Comparison of ENCODE assay signal across 16 cellular contexts in the genomic region with DNA sequence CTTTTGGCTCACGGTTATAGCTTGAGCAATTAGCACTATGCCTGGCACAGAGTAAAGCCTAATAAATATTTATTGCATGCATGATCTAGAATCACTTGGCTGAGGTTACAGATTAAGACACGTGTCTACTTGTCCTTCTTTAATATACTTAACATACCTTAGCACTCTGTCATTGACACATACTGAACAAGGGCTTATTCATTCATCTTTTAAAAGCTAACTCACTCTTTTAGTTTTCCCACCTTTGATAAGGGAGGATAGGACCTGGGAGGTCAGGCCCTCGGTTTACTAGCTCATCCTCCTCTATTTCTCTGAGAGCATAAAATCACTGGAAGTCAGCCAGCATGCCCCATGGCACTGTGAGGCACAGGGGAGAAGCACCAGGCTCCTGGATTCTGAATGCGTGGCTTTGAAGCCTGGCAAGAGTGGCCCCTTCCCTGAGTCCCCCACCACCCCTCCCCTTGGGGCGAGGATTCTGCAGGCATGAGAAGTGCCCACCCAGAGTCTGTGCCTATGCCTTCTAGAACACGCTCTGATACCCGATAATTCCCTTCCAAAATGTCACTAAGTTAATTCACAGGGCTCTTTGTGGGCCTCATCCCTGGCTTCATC. TPM values are rescaled to one million over a fixed set of nuclear protein-coding genes. Genes with fewer than 3 reads are reported as not detected.
DNase-seq lines count a peak whose midpoint lies in the region; ATAC-seq and TF ChIP-seq lines count a peak whose summit lies in the region.
"Had no signal": no experiment of that assay in that cellular context is flagged by ENCODE, and none has a peak within 500 bp of the region (broad histone marks: within the 10 kb centered on the region; RNA-seq: fewer than 3 reads in every experiment).

No MANE protein-coding gene starts in this region.

- H3K27me3 ChIP-seq in spleen (replicated peaks in 1 of 7) = no peaks in the 10 kb centered on the region
- H3K27me3 ChIP-seq: brain microvascular endothelial cell, sigmoid colon, suprapubic skin had no signal

- peaks cover 5 to 27% (median 18%) of the 10 kb centered on the region in 6 donors for H3K4me1 ChIP-seq in spleen

- no peak for TF ChIP-seq POLR2A in spleen (IDR thresholded peaks at IDR 0.05)

- no peaks in the 10 kb centered on the region for H3K36me3 ChIP-seq in spleen
- H3K36me3 ChIP-seq: brain microvascular endothelial cell, sigmoid colon, suprapubic skin had no signal

- ATAC-seq in WTC11 = no peak
- ATAC-seq in natural killer cell = no peak
- ATAC-seq: Right ventricle myocardium inferior had no signal

- H3K27ac Mint-ChIP-seq in WTC11 (no peak overlapping the region), glutamatergic neuron (ENCODE audit: unreplicated experiment) (peak overlapping the region; percentile 8), natural killer cell (peak overlapping the region in 1 of 2 donors; percentile 90)
- H3K27ac Mint-ChIP-seq: activated CD4-positive, alpha-beta memory T cell treated with anti-CD3 and anti-CD28 coated beads, Interleukin-2, amount 10 ng/mL, durations not matched to agents 7 days and 5 days had no signal

- H3K27ac ChIP-seq in spleen = peak overlapping the region in 7 of 8 donors; percentile 39 to 88 (median 80)

- H3K27me3 Mint-ChIP-seq in WTC11 (ENCODE audit: low read depth) (peaks cover 10% of the 10 kb centered on the region), glutamatergic neuron (ENCODE audit: unreplicated experiment) (peaks cover 5% of the 10 kb centered on the region), natural killer cell (ENCODE audit: low read depth in 2 of 2) (peaks cover 0 to 2% of the 10 kb centered on the region in 2 donors)

- no peak for DNase-seq in WTC11 (ENCODE audit: low spot score)
- DNase-seq in glutamatergic neuron = no peak
- DNase-seq in spleen = no peak
- no peak for DNase-seq in natural killer cell
- no peak for DNase-seq in DMS153 (lab: John Stamatoyannopoulos, UW)
- DNase-seq in LoVo (ENCODE audit: low spot score) = no peak
- DNase-seq: activated CD4-positive, alpha-beta memory T cell treated with anti-CD3 and anti-CD28 coated beads, Interleukin-2, amount 10 ng/mL, durations not matched to agents 7 days and 5 days; activated gamma-delta T cell; brain microvascular endothelial cell; NCI-H524 treated with DMSO at 0.1 percent for 48 hours; sigmoid colon; T1000 had no signal

- peaks cover 39% of the 10 kb centered on the region for H3K4me1 Mint-ChIP-seq in WTC11
- peaks cover 10% of the 10 kb centered on the region for H3K4me1 Mint-ChIP-seq in glutamatergic neuron (ENCODE audit: low read depth, unreplicated experiment)
- H3K4me1 Mint-ChIP-seq in natural killer cell = peaks cover 16 to 20% of the 10 kb centered on the region in 2 donors

- H3K9me3 ChIP-seq in spleen = no peaks in the 10 kb centered on the region
- H3K9me3 ChIP-seq: sigmoid colon, suprapubic skin had no signal

- H3K4me3 Mint-ChIP-seq in WTC11 (peak overlapping the region; percentile 72; the same call in 1 of the 2 replicates), glutamatergic neuron (ENCODE audit: unreplicated experiment) (no peak overlapping the region), natural killer cell (no peak overlapping the region)
- H3K4me3 Mint-ChIP-seq: activated CD4-positive, alpha-beta memory T cell treated with anti-CD3 and anti-CD28 coated beads, Interleukin-2, amount 10 ng/mL, durations not matched to agents 7 days and 5 days; CD14-positive monocyte had no signal

- H3K9me3 Mint-ChIP-seq in WTC11 = peaks cover 3% of the 10 kb centered on the region; the same call in 1 of the 2 replicates
- H3K9me3 Mint-ChIP-seq in glutamatergic neuron (ENCODE audit: unreplicated experiment) = peaks cover 6% of the 10 kb centered on the region
- H3K9me3 Mint-ChIP-seq in natural killer cell = no peaks in the 10 kb centered on the region
- H3K9me3 Mint-ChIP-seq: activated CD4-positive, alpha-beta memory T cell treated with anti-CD3 and anti-CD28 coated beads, Interleukin-2, amount 10 ng/mL, durations not matched to agents 7 days and 5 days; CD14-positive monocyte had no signal

- TF ChIP-seq CTCF in WTC11 (IDR thresholded peaks at IDR 0.05) (no peak), glutamatergic neuron (IDR thresholded peaks at IDR 0.05; ENCODE audit: partially characterized antibody, unreplicated experiment) (no peak), spleen (IDR thresholded peaks at IDR 0.05 in 8 of 11, conservative IDR thresholded peaks at IDR 0.05 in 3 of 11) (no peak), natural killer cell (IDR thresholded peaks at IDR 0.05) (no peak)

- POLR2A ChIA-PET in WTC11 (lab: Charles Lee) = interaction anchor here (1.0 to 2.6 kb wide), 4 partner anchors 9 to 99 kb away, joined by 3 to 47 read pairs (median 16); a partner anchor contains a TSS

- no peak overlapping the region for H3K4me3 ChIP-seq in spleen
- H3K4me3 ChIP-seq: suprapubic skin had no signal

- intact Hi-C loops in spleen (cut with DNase I; ENCODE audit: low total_unique reads) = no loop called here
- intact Hi-C loops in natural killer cell (cut with micrococcal nuclease) = no loop called here

- 74 to 90% (median 80%) methylated on average over 6 to 7 of the region's 7 CpGs for WGBS in spleen, 5 donors

- CTCF ChIA-PET in WTC11 (lab: Charles Lee) = interaction anchor here (0.6 to 5.3 kb wide), 4 partner anchors 9 to 30 kb away, joined by 3 to 39 read pairs (median 20); a partner anchor contains a TSS

- peaks cover 4% of the 10 kb centered on the region; the same call in 1 of the 2 replicates for H3K36me3 Mint-ChIP-seq in WTC11
- peaks cover 5% of the 10 kb centered on the region for H3K36me3 Mint-ChIP-seq in glutamatergic neuron (ENCODE audit: unreplicated experiment)
- no peaks in the 10 kb centered on the region for H3K36me3 Mint-ChIP-seq in natural killer cell

TF ChIP-seq in WTC11, 78 proteins besides CTCF, POLR2A, EP300 and RAD21:
- TF ChIP-seq, protein P1, sequence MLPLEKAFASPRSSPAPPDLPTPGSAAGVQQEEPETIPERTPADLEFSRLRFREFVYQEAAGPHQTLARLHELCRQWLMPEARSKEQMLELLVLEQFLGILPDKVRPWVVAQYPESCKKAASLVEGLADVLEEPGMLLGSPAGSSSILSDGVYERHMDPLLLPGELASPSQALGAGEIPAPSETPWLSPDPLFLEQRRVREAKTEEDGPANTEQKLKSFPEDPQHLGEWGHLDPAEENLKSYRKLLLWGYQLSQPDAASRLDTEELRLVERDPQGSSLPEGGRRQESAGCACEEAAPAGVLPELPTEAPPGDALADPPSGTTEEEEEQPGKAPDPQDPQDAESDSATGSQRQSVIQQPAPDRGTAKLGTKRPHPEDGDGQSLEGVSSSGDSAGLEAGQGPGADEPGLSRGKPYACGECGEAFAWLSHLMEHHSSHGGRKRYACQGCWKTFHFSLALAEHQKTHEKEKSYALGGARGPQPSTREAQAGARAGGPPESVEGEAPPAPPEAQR (CRISPR knock-in tag; IDR thresholded peaks at IDR 0.05) = no peak
- TF ChIP-seq ZNF232 (CRISPR knock-in tag; IDR thresholded peaks at IDR 0.05) (no peak), OVOL2 (CRISPR knock-in tag; IDR thresholded peaks at IDR 0.05; ENCODE audit: borderline replicate concordance) (no peak), JAZF1 (CRISPR knock-in tag; IDR thresholded peaks at IDR 0.05) (no peak), ZNF219 (CRISPR knock-in tag; IDR thresholded peaks at IDR 0.05; ENCODE audit: borderline replicate concordance) (no peak), NR1H2 (CRISPR knock-in tag; IDR thresholded peaks at IDR 0.05) (no peak), SMAD4 (CRISPR knock-in tag; IDR thresholded peaks at IDR 0.05) (no peak)
- TF ChIP-seq, protein P2, sequence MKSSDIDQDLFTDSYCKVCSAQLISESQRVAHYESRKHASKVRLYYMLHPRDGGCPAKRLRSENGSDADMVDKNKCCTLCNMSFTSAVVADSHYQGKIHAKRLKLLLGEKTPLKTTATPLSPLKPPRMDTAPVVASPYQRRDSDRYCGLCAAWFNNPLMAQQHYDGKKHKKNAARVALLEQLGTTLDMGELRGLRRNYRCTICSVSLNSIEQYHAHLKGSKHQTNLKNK (CRISPR knock-in tag; IDR thresholded peaks at IDR 0.05) = no peak
TF ChIP-seq in WTC11: peak in this region for 0.

RNA-seq across cellular contexts. Expression of a gene that starts 11.2 kb away (rescaled TPM):
- total RNA-seq in WTC11 (2021) = 43.6 to 54.1 TPM (median 52.6 TPM) in 3 replicates
- total RNA-seq in glutamatergic neuron (ENCODE audit: unreplicated experiment) = 15.3 TPM
- 10 to 100 TPM; 17.4 to 26.6 (median 23.6) TPM for total RNA-seq in spleen
- polyA plus RNA-seq in spleen = 10 to 100 TPM; 18.7 to 22.2 (median 19.5) TPM
- 10 to 100 TPM; 19.2 to 24.0 (median 20.6) TPM for total RNA-seq in natural killer cell

RNA-seq across cellular contexts. Expression of a gene that starts 16.8 kb away (rescaled TPM):
- 59.1 to 76.3 TPM (median 72.5 TPM) in 3 replicates for total RNA-seq in WTC11 (2021)
- total RNA-seq in glutamatergic neuron (ENCODE audit: unreplicated experiment) = 67.0 TPM
- 10 to 100 TPM in 2 of 7 donors, 1 to 10 TPM in 5; 4.5 to 12.5 (median 8.3) TPM for total RNA-seq in spleen
- polyA plus RNA-seq in spleen = 1 to 10 TPM; 3.2 to 4.9 (median 3.4) TPM
- 1 to 10 TPM; 2.3 to 4.6 (median 2.9) TPM for total RNA-seq in natural killer cell

RNA-seq across cellular contexts. Expression of a gene that starts 18.0 kb away (rescaled TPM):
- 22.1 to 30.3 TPM (median 27.8 TPM) in 3 replicates for total RNA-seq in WTC11 (2021)
- total RNA-seq in glutamatergic neuron (ENCODE audit: unreplicated experiment) = 61.1 TPM
- total RNA-seq in spleen = 10 to 100 TPM in 1 of 7 donors, 1 to 10 TPM in 6; 2.3 to 10.4 (median 7.3) TPM
- 1 to 10 TPM; 3.8 to 5.4 (median 4.4) TPM for polyA plus RNA-seq in spleen
- 1 to 10 TPM; 3.8 to 4.3 (median 4.1) TPM for total RNA-seq in natural killer cell

RNA-seq across cellular contexts. Expression of a gene that starts 38.4 kb away (rescaled TPM):
- 23.0 to 23.7 TPM (median 23.3 TPM) in 3 replicates for total RNA-seq in WTC11 (2021)
- 89.3 TPM for total RNA-seq in glutamatergic neuron (ENCODE audit: unreplicated experiment)
- total RNA-seq in spleen = 10 to 100 TPM; 10.9 to 26.3 (median 18.2) TPM
- 10 to 100 TPM; 10.5 to 13.4 (median 12.8) TPM for polyA plus RNA-seq in spleen
- 1 to 10 TPM; 6.6 to 9.3 (median 8.4) TPM for total RNA-seq in natural killer cell

RNA-seq across cellular contexts. Expression of a gene that starts 51.0 kb away (rescaled TPM):
- total RNA-seq in WTC11 (2021) = not detected in 3 replicates
- total RNA-seq in glutamatergic neuron (ENCODE audit: unreplicated experiment) = not detected
- total RNA-seq in spleen = not detected
- not detected for polyA plus RNA-seq in spleen
- total RNA-seq in natural killer cell = not detected
- total RNA-seq: activated CD4-positive, alpha-beta memory T cell treated with anti-CD3 and anti-CD28 coated beads, Interleukin-2, amount 10 ng/mL, durations not matched to agents 7 days and 5 days; endothelial cell of umbilical vein; Right ventricle myocardium inferior; sigmoid colon had no signal
- polyA plus RNA-seq: CD14-positive monocyte, endothelial cell of umbilical vein had no signal
